29 cellular contexts compared by ENCODE assay signal in genomic region chr2:105335469-105335868, GRCh38. TPM values are rescaled to one million over a fixed set of nuclear protein-coding genes. Genes with fewer than 3 reads are reported as not detected.
A peak's percentile ranks its signal among the peaks of the same experiment; 100 is the strongest.
DNase-seq lines count a peak whose midpoint lies in the region; ATAC-seq and TF ChIP-seq lines count a peak whose summit lies in the region.
"Had no signal": no experiment of that assay in that cellular context is flagged by ENCODE, and none has a peak within 500 bp of the region (broad histone marks: within the 10 kb centered on the region; RNA-seq: fewer than 3 reads in every experiment).

No MANE protein-coding gene starts in this region.

- no peaks in the 10 kb centered on the region for H3K27me3 ChIP-seq in CD4-positive, CD25-positive, alpha-beta regulatory T cell (ENCODE audit: control insufficient read depth, insufficient read depth, low read length)
- H3K27me3 ChIP-seq: ascending aorta, colonic mucosa, pancreas had no signal

- no peak overlapping the region for H3K27ac ChIP-seq in CD4-positive, CD25-positive, alpha-beta regulatory T cell (ENCODE audit: insufficient read depth, low read length, poor library complexity, severe bottlenecking)
- H3K27ac ChIP-seq: 22Rv1, ascending aorta, colonic mucosa, lower lobe of right lung, pancreas had no signal

- H3K27ac Mint-ChIP-seq in activated CD4-positive, alpha-beta T cell treated with anti-CD3 and anti-CD28 coated beads for 36 hours = peak overlapping the region; percentile 31
- H3K27ac Mint-ChIP-seq in CD4-positive, CD25-positive, alpha-beta regulatory T cell = no peak overlapping the region
- peak overlapping the region; percentile 52 for H3K27ac Mint-ChIP-seq in activated CD8-positive, alpha-beta T cell treated with anti-CD3 and anti-CD28 coated beads for 36 hours
- H3K27ac Mint-ChIP-seq in naive thymus-derived CD8-positive, alpha-beta T cell = peak overlapping the region in 6 of 10 donors; percentile 40 to 100 (median 76)

- CTCF ChIA-PET in activated CD4-positive, alpha-beta T cell treated with anti-CD3 and anti-CD28 coated beads for 36 hours (lab: Charles Lee) = interaction anchor here (0.9 to 1.4 kb wide), 2 partner anchors 9 to 13 kb away, joined by 3 read pairs; no protein-coding TSS in a partner anchor
- CTCF ChIA-PET in activated CD8-positive, alpha-beta T cell treated with anti-CD3 and anti-CD28 coated beads for 36 hours (lab: Charles Lee) = interaction anchor here (0.9 to 1.2 kb wide), 2 partner anchors 9 to 221 kb away, joined by 4 to 5 read pairs; no protein-coding TSS in a partner anchor

- no peaks in the 10 kb centered on the region for H3K9me3 ChIP-seq in CD4-positive, CD25-positive, alpha-beta regulatory T cell (ENCODE audit: control insufficient read depth in 2 of 2, low read length in 2 of 2)
- H3K9me3 ChIP-seq: ascending aorta, colonic mucosa, lower lobe of right lung, pancreas had no signal

- no peaks in the 10 kb centered on the region for H3K27me3 Mint-ChIP-seq in activated CD4-positive, alpha-beta T cell treated with anti-CD3 and anti-CD28 coated beads for 36 hours
- H3K27me3 Mint-ChIP-seq in CD4-positive, CD25-positive, alpha-beta regulatory T cell = no peaks in the 10 kb centered on the region
- no peaks in the 10 kb centered on the region for H3K27me3 Mint-ChIP-seq in activated CD8-positive, alpha-beta T cell treated with anti-CD3 and anti-CD28 coated beads for 36 hours
- H3K27me3 Mint-ChIP-seq in naive thymus-derived CD8-positive, alpha-beta T cell = peaks cover 0 to 1% (median 0%) of the 10 kb centered on the region in 5 donors
- H3K27me3 Mint-ChIP-seq: activated naive CD8-positive, alpha-beta T cell treated with anti-CD3 and anti-CD28 coated beads for 36 hours had no signal

- POLR2A ChIA-PET in activated CD4-positive, alpha-beta T cell treated with anti-CD3 and anti-CD28 coated beads for 36 hours (lab: Charles Lee) = interaction anchor here (0.8 kb wide), 1 partner anchor 14 kb away, joined by 3 read pairs; no protein-coding TSS in a partner anchor
- POLR2A ChIA-PET in activated CD8-positive, alpha-beta T cell treated with anti-CD3 and anti-CD28 coated beads for 36 hours (lab: Charles Lee) = no interaction called here
- POLR2A ChIA-PET in naive thymus-derived CD8-positive, alpha-beta T cell (lab: Charles Lee) = interaction anchor here (0.7 kb wide), 1 partner anchor 857 kb away, joined by 3 read pairs; no protein-coding TSS in a partner anchor

- peaks cover 30% of the 10 kb centered on the region for H3K4me1 Mint-ChIP-seq in activated CD4-positive, alpha-beta T cell treated with anti-CD3 and anti-CD28 coated beads for 36 hours
- peaks cover 27 to 44% (median 36%) of the 10 kb centered on the region in 4 donors for H3K4me1 Mint-ChIP-seq in CD4-positive, CD25-positive, alpha-beta regulatory T cell
- peaks cover 36% of the 10 kb centered on the region for H3K4me1 Mint-ChIP-seq in activated CD8-positive, alpha-beta T cell treated with anti-CD3 and anti-CD28 coated beads for 36 hours (ENCODE audit: low read depth)
- H3K4me1 Mint-ChIP-seq in naive thymus-derived CD8-positive, alpha-beta T cell = peaks cover 16 to 44% (median 41%) of the 10 kb centered on the region in 4 donors

- TF ChIP-seq CTCF in activated CD8-positive, alpha-beta T cell treated with anti-CD3 and anti-CD28 coated beads for 36 hours (IDR thresholded peaks at IDR 0.05) = no peak

- H3K4me3 Mint-ChIP-seq in activated CD4-positive, alpha-beta T cell treated with anti-CD3 and anti-CD28 coated beads for 36 hours = peak overlapping the region; percentile 91
- H3K4me3 Mint-ChIP-seq in CD4-positive, CD25-positive, alpha-beta regulatory T cell = peak overlapping the region in 3 of 4 donors; percentile 13 to 100 (median 98)
- H3K4me3 Mint-ChIP-seq in activated CD8-positive, alpha-beta T cell treated with anti-CD3 and anti-CD28 coated beads for 36 hours = peak overlapping the region; percentile 96
- H3K4me3 Mint-ChIP-seq in naive thymus-derived CD8-positive, alpha-beta T cell = peak overlapping the region in 2 of 10 donors; percentile 31 to 98
- H3K4me3 Mint-ChIP-seq: CD14-positive monocyte had no signal

- ATAC-seq in activated CD4-positive, alpha-beta T cell treated with anti-CD3 and anti-CD28 coated beads for 36 hours = no peak
- ATAC-seq in CD4-positive, CD25-positive, alpha-beta regulatory T cell (ENCODE audit: low read depth in 2 of 2) = no peak
- ATAC-seq in activated CD8-positive, alpha-beta T cell treated with anti-CD3 and anti-CD28 coated beads for 36 hours = no peak
- ATAC-seq in naive thymus-derived CD8-positive, alpha-beta T cell = no peak
- no peak for ATAC-seq in GM19467 (IDR thresholded peaks at IDR 0.05; ENCODE audit: unreplicated experiment)
- no peak for ATAC-seq in HG03108 (IDR thresholded peaks at IDR 0.05; ENCODE audit: unreplicated experiment)
- ATAC-seq: lower lobe of right lung, natural killer cell, pancreas, PC-3 had no signal

- H3K4me3 ChIP-seq in CD4-positive, CD25-positive, alpha-beta regulatory T cell (ENCODE audit: low read depth, low read length) = no peak overlapping the region
- H3K4me3 ChIP-seq: ascending aorta, colonic mucosa, lower lobe of right lung, pancreas had no signal

- peaks cover 10% of the 10 kb centered on the region for H3K36me3 Mint-ChIP-seq in activated CD4-positive, alpha-beta T cell treated with anti-CD3 and anti-CD28 coated beads for 36 hours (ENCODE audit: low read depth)
- H3K36me3 Mint-ChIP-seq in CD4-positive, CD25-positive, alpha-beta regulatory T cell = peaks cover 3% of the 10 kb centered on the region
- peaks cover 8% of the 10 kb centered on the region for H3K36me3 Mint-ChIP-seq in activated CD8-positive, alpha-beta T cell treated with anti-CD3 and anti-CD28 coated beads for 36 hours (ENCODE audit: low read depth)
- peaks cover 0 to 15% (median 0%) of the 10 kb centered on the region in 3 donors for H3K36me3 Mint-ChIP-seq in naive thymus-derived CD8-positive, alpha-beta T cell
- H3K36me3 Mint-ChIP-seq: natural killer cell had no signal

- H3K36me3 ChIP-seq in CD4-positive, CD25-positive, alpha-beta regulatory T cell (ENCODE audit: control insufficient read depth, insufficient read depth, low read length) = peaks cover 4% of the 10 kb centered on the region
- H3K36me3 ChIP-seq: colonic mucosa had no signal

- no peaks in the 10 kb centered on the region for H3K9me3 Mint-ChIP-seq in activated CD4-positive, alpha-beta T cell treated with anti-CD3 and anti-CD28 coated beads for 36 hours (ENCODE audit: low read depth)
- no peaks in the 10 kb centered on the region for H3K9me3 Mint-ChIP-seq in CD4-positive, CD25-positive, alpha-beta regulatory T cell
- H3K9me3 Mint-ChIP-seq in activated CD8-positive, alpha-beta T cell treated with anti-CD3 and anti-CD28 coated beads for 36 hours = no peaks in the 10 kb centered on the region
- H3K9me3 Mint-ChIP-seq in naive thymus-derived CD8-positive, alpha-beta T cell = no peaks in the 10 kb centered on the region
- H3K9me3 Mint-ChIP-seq: activated naive CD8-positive, alpha-beta T cell treated with anti-CD3 and anti-CD28 coated beads for 36 hours; activated T-helper 1 cell treated with anti-CD3 and anti-CD28 coated beads, Interleukin-12 subunit alpha, Interleukin-12 subunit beta, Interleukin-2, Interleukin-4 antibody, amounts not matched to agents 30 ng/mL and 10 ng/mL and 1 ng/mL, durations not matched to agents 14 hours and 24 hours and 36 hours; CD14-positive monocyte; natural killer cell had no signal

- DNase-seq in activated CD4-positive, alpha-beta T cell treated with anti-CD3 and anti-CD28 coated beads for 36 hours = no peak
- no peak for DNase-seq in activated CD4-positive, alpha-beta T cell treated with anti-CD3 and anti-CD28 coated beads for 1 hour
- no peak for DNase-seq in CD4-positive, CD25-positive, alpha-beta regulatory T cell
- DNase-seq in activated CD8-positive, alpha-beta T cell treated with anti-CD3 and anti-CD28 coated beads for 36 hours = no peak
- DNase-seq in naive thymus-derived CD8-positive, alpha-beta T cell = no peak
- DNase-seq in DMS79 (lab: John Stamatoyannopoulos, UW) = no peak
- DNase-seq: activated CD4-positive, alpha-beta T cell treated with anti-CD3 and anti-CD28 coated beads for 4 hours; activated naive CD8-positive, alpha-beta T cell treated with anti-CD3 and anti-CD28 coated beads for 36 hours; colonic mucosa; effector CD8-positive, alpha-beta T cell; hippocampal formation; Kasumi-1; lower lobe of right lung; natural killer cell; NCI-H1417; NCI-H2029 treated with DMSO at 0.1 percent for 48 hours; NCI-H524; pancreas; PC-3; retina; Right ventricle myocardium superior; small intestine; stimulated activated naive CD4-positive, alpha-beta T cell had no signal

- H3K4me1 ChIP-seq in CD4-positive, CD25-positive, alpha-beta regulatory T cell (ENCODE audit: control insufficient read depth, insufficient read depth, low read length, poor library complexity, severe bottlenecking) = peaks cover 33% of the 10 kb centered on the region

- intact Hi-C loops in activated CD4-positive, alpha-beta T cell treated with anti-CD3 and anti-CD28 coated beads for 36 hours (cut with DNase I, micrococcal nuclease) = loop anchor here (5.0 to 10.0 kb wide), 4 partner anchors 298 to 752 kb away; partner anchors contain the start of genes MRPS9 (in 1 of the 2) and NCK2 (in 1 of the 2)
- intact Hi-C loops in activated CD8-positive, alpha-beta T cell treated with anti-CD3 and anti-CD28 coated beads for 36 hours (cut with micrococcal nuclease) = no loop called here

RNA-seq across cellular contexts. Expression of gene C2orf49, which starts 1.9 kb away (rescaled TPM):
- 10 to 100 TPM; 19.3 to 27.8 TPM for total RNA-seq in activated CD4-positive, alpha-beta T cell treated with anti-CD3 and anti-CD28 coated beads for 36 hours
- 19.5 TPM for total RNA-seq in CD4-positive, CD25-positive, alpha-beta regulatory T cell
- polyA plus RNA-seq in CD4-positive, CD25-positive, alpha-beta regulatory T cell = 10 to 100 TPM; 11.0 to 13.4 (median 11.4) TPM
- total RNA-seq in activated CD8-positive, alpha-beta T cell treated with anti-CD3 and anti-CD28 coated beads for 36 hours = 10 to 100 TPM; 22.3 to 23.3 TPM
- 10 to 100 TPM; 21.9 to 27.3 TPM for total RNA-seq in naive thymus-derived CD8-positive, alpha-beta T cell
- polyA plus RNA-seq in naive thymus-derived CD8-positive, alpha-beta T cell = 10 to 100 TPM in 1 of 3 donors, 1 to 10 TPM in 2; 8.6 to 10.1 (median 9.9) TPM

RNA-seq across cellular contexts. Expression of gene TGFBRAP1, which starts 5.9 kb away (rescaled TPM):
- total RNA-seq in activated CD4-positive, alpha-beta T cell treated with anti-CD3 and anti-CD28 coated beads for 36 hours = 10 to 100 TPM; 20.0 to 20.6 TPM
- 21.0 TPM for total RNA-seq in CD4-positive, CD25-positive, alpha-beta regulatory T cell
- 10 to 100 TPM; 13.9 to 20.0 (median 16.5) TPM for polyA plus RNA-seq in CD4-positive, CD25-positive, alpha-beta regulatory T cell
- 10 to 100 TPM; 17.9 to 20.2 TPM for total RNA-seq in activated CD8-positive, alpha-beta T cell treated with anti-CD3 and anti-CD28 coated beads for 36 hours
- total RNA-seq in naive thymus-derived CD8-positive, alpha-beta T cell = 10 to 100 TPM; 22.8 to 23.1 TPM
- 10 to 100 TPM; 19.4 to 26.9 (median 19.7) TPM for polyA plus RNA-seq in naive thymus-derived CD8-positive, alpha-beta T cell

Comparison
In these comparisons a context has a peak if more than half of its experiments do, and no peak if none do; other contexts are left out.
1. H3K27ac Mint-ChIP-seq: peak in activated CD4-positive, alpha-beta T cell treated with anti-CD3 and anti-CD28 coated beads for 36 hours (single experiment), activated CD8-positive, alpha-beta T cell treated with anti-CD3 and anti-CD28 coated beads for 36 hours (single experiment) and naive thymus-derived CD8-positive, alpha-beta T cell (6 of 10); none in CD4-positive, CD25-positive, alpha-beta regulatory T cell (0 of 3).